ENCODE assay signal across 8 cellular contexts in genomic region chr2:27071277-27071989, GRCh38. TPM values are rescaled to one million over a fixed set of nuclear protein-coding genes. Genes with fewer than 3 reads are reported as not detected.
DNase-seq lines count a peak whose midpoint lies in the region; ATAC-seq and TF ChIP-seq lines count a peak whose summit lies in the region.

TSS of gene OST4 (minus strand) at chr2:27071654.

- H2AK5ac ChIP-seq in trophoblast cell (ENCODE audit: low read length): peak within 1 kb of the TSS; percentile 85

- H3K4me1 ChIP-seq in trophoblast cell (ENCODE audit: control insufficient read depth in 1 of 2, insufficient read depth in 2 of 2, low read length in 2 of 2): peaks cover 6 to 18% of the 10 kb centered on the region in 2 experiments

- peaks cover 26 to 32% of the 10 kb centered on the region in 2 experiments for H3K36me3 ChIP-seq in trophoblast cell (ENCODE audit: control insufficient read depth in 1 of 2, insufficient read depth in 2 of 2, low read length in 2 of 2)

- peak within 1 kb of the TSS; percentile 34 for H2BK12ac ChIP-seq in trophoblast cell (ENCODE audit: low read length)

- WGBS in trophoblast cell (ENCODE audit: extremely low coverage, insufficient coverage, insufficient read length): no CpG with 5 or more reads among the region's 86 CpGs

- no peak within 1 kb of the TSS for H3K23ac ChIP-seq in trophoblast cell (ENCODE audit: low read length)

- H2BK120ac ChIP-seq in trophoblast cell (ENCODE audit: insufficient read depth, low read length, poor library complexity): peak within 1 kb of the TSS; percentile 75

- H3K27ac ChIP-seq in trophoblast cell (ENCODE audit: low read depth, low read length): peak within 1 kb of the TSS; percentile 93

- H4K91ac ChIP-seq in trophoblast cell (ENCODE audit: low read depth, low read length): peak within 1 kb of the TSS; percentile 94

- no peaks in the 10 kb centered on the region for H3K9me3 Mint-ChIP-seq in type B pancreatic cell

- peaks cover 19% of the 10 kb centered on the region for H3K79me1 ChIP-seq in trophoblast cell (ENCODE audit: low read length)

- ATAC-seq in HG02642 (IDR thresholded peaks at IDR 0.05; ENCODE audit: poor library complexity, unreplicated experiment): peak; percentile 88
- ATAC-seq in Right ventricle myocardium superior (ENCODE audit: poor library complexity): peak; percentile 96

- H4K8ac ChIP-seq in trophoblast cell (ENCODE audit: low read depth, low read length): peak within 1 kb of the TSS; percentile 94

- peak within 1 kb of the TSS; percentile 92 for H3K4ac ChIP-seq in trophoblast cell (ENCODE audit: low read depth, low read length)

- DNase-seq in GM12865 (ENCODE audit: low read depth) (peak; percentile 96), NCI-H1105 treated with DMSO at 0.1 percent for 48 hours (lab: John Stamatoyannopoulos, UW) (peak; percentile 81), SW 1271 (lab: John Stamatoyannopoulos, UW) (peak; percentile 88 to 94), Right ventricle myocardium superior (peak; percentile 97), trophoblast cell (peak; percentile 95 to 98), type B pancreatic cell (ENCODE audit: extremely low spot score, unreplicated experiment) (peak; percentile 94)
- DNase-seq in activated naive CD8-positive, alpha-beta T cell treated with anti-CD3 and anti-CD28 coated beads, Interleukin-2, amount 50 U/mL, for 16 hours (ENCODE audit: low read depth, low spot score): peak; percentile 77

- H3K79me2 ChIP-seq in trophoblast cell (ENCODE audit: control insufficient read depth, insufficient read depth, low read length, poor library complexity): peaks cover 21% of the 10 kb centered on the region

- H2BK5ac ChIP-seq in trophoblast cell (ENCODE audit: low read depth, low read length, poor library complexity): peak within 1 kb of the TSS; percentile 77

- peak within 1 kb of the TSS; percentile 83 for H3K14ac ChIP-seq in trophoblast cell (ENCODE audit: low read length)

- no peaks in the 10 kb centered on the region for H3K9me3 ChIP-seq in trophoblast cell (ENCODE audit: insufficient read depth, low read depth, low read length)

- peak within 1 kb of the TSS; percentile 98 for H3K4me3 Mint-ChIP-seq in type B pancreatic cell

- H3K4me1 Mint-ChIP-seq in type B pancreatic cell (ENCODE audit: unreplicated experiment): peaks cover 45% of the 10 kb centered on the region

- H2AFZ ChIP-seq in trophoblast cell (ENCODE audit: insufficient read depth, low read length, poor library complexity): peak within 1 kb of the TSS; percentile 81

- H3K9ac ChIP-seq in trophoblast cell (ENCODE audit: low read length): peak within 1 kb of the TSS; percentile 93

- peak within 1 kb of the TSS; percentile 86 for H3K18ac ChIP-seq in trophoblast cell (ENCODE audit: low read length)

- H3K27me3 Mint-ChIP-seq in type B pancreatic cell: peaks cover 10% of the 10 kb centered on the region

- peaks cover 20% of the 10 kb centered on the region for H3K36me3 Mint-ChIP-seq in type B pancreatic cell

- H3K4me3 ChIP-seq in GM12865 (ENCODE audit: low read depth, low read length) (peak within 1 kb of the TSS; percentile 73), trophoblast cell (ENCODE audit: low read depth, low read length) (peak within 1 kb of the TSS; percentile 89)

- H3K4me2 ChIP-seq in trophoblast cell (ENCODE audit: low read length): peak within 1 kb of the TSS; percentile 94

- TF ChIP-seq CTCF in GM12865 (IDR thresholded peaks at IDR 0.05; ENCODE audit: insufficient read depth, low read depth, low read length, missing control alignments) (no peak), type B pancreatic cell (conservative IDR thresholded peaks at IDR 0.05) (no peak)

- intact Hi-C loops in Right ventricle myocardium superior (cut with DNase I): no loop called here

- peak within 1 kb of the TSS; percentile 92 for H4K12ac ChIP-seq in trophoblast cell (ENCODE audit: low read depth, low read length)

- peak within 1 kb of the TSS; percentile 93 for H3K27ac Mint-ChIP-seq in type B pancreatic cell

- no peaks in the 10 kb centered on the region for H3K27me3 ChIP-seq in trophoblast cell (ENCODE audit: insufficient read depth, low read length)

RNA-seq across cellular contexts. Expression of gene OST4, which starts in this region (rescaled TPM):
- total RNA-seq in Right ventricle myocardium superior (393 TPM), type B pancreatic cell (ENCODE audit: low replicate concordance) (298 and 401 TPM in 2 replicates)
- polyA plus RNA-seq in trophoblast cell (2013): 1,181 and 1,209 TPM in 2 replicates

Comparison
In these comparisons a context has a peak if more than half of its experiments do, and no peak if none do; other contexts are left out.
1. Peak in every context shown above with its lines: DNase-seq, ATAC-seq, H3K4me3 ChIP-seq and H3K27ac ChIP-seq.